Comparison of ENCODE assay signal across 19 cellular contexts in genomic region chr7:100064162-100064561, GRCh38. TPM values are rescaled to one million over a fixed set of nuclear protein-coding genes. Genes with fewer than 3 reads are reported as not detected.
DNase-seq lines count a peak whose midpoint lies in the region; ATAC-seq, FAIRE-seq and TF ChIP-seq lines count a peak whose summit lies in the region.
"Had no signal": no experiment of that assay in that cellular context is flagged by ENCODE, and none has a peak within 500 bp of the region (broad histone marks: within the 10 kb centered on the region; RNA-seq: fewer than 3 reads in every experiment).

No MANE protein-coding gene starts in this region.

- H3K9me3 ChIP-seq in HCT116 (ENCODE audit: control insufficient read depth in 1 of 2, insufficient read depth in 1 of 2, low read depth in 1 of 2, low read length in 2 of 2), result no peaks in the 10 kb centered on the region
- H3K9me3 ChIP-seq in PC-3 (ENCODE audit: low read length), result no peaks in the 10 kb centered on the region
- no peaks in the 10 kb centered on the region; the same call in 1 of the 2 replicates for H3K9me3 ChIP-seq in K562 (replicated peaks; ENCODE audit: control insufficient read depth, insufficient read depth, low read depth, low read length)
- H3K9me3 ChIP-seq: BE2C had no signal

- no peak overlapping the region for H2AFZ ChIP-seq in HCT116 (ENCODE audit: low read depth, low read length, poor library complexity, severe bottlenecking)
- no peak overlapping the region for H2AFZ ChIP-seq in PC-3 (ENCODE audit: low read length)
- no peak overlapping the region for H2AFZ ChIP-seq in K562 (ENCODE audit: low read depth, low read length)

- no peak overlapping the region for H3K4me3 ChIP-seq in HCT116 (replicated peaks in 1 of 2; ENCODE audit: low read depth in 1 of 2, low read length in 2 of 2)
- H3K4me3 ChIP-seq in PC-3 (ENCODE audit: low read length), result no peak overlapping the region
- no peak overlapping the region for H3K4me3 ChIP-seq in K562

- TF ChIP-seq EP300 in K562 (IDR thresholded peaks at IDR 0.05; ENCODE audit: low read length), result no peak

- no peak for FAIRE-seq in K562 (lab: Jason Lieb, UNC)
- FAIRE-seq: A204.1, D721Med, G401.6, GM12892, GM19239 had no signal

- TF ChIP-seq CTCF in HCT116 (IDR thresholded peaks at IDR 0.05 in 2 of 3, conservative IDR thresholded peaks at IDR 0.05 in 1 of 3; ENCODE audit: borderline replicate concordance in 1 of 3, insufficient read depth in 1 of 3, low read depth in 2 of 3, low read length in 2 of 3) (no peak), PC-3 (conservative IDR thresholded peaks at IDR 0.05; ENCODE audit: low read depth, low read length) (no peak), K562 (IDR thresholded peaks at IDR 0.05 in 2 of 3, conservative IDR thresholded peaks at IDR 0.05 in 1 of 3; ENCODE audit: insufficient read depth in 2 of 3, low read depth in 1 of 3, low read length in 3 of 3) (no peak), nephron progenitor cell (IDR thresholded peaks at IDR 0.05) (no peak)

- H3K4me2 ChIP-seq in HCT116 (ENCODE audit: low read length) (no peak overlapping the region), PC-3 (ENCODE audit: low read length) (no peak overlapping the region), K562 (ENCODE audit: insufficient read depth, low read length) (no peak overlapping the region)

- no peaks in the 10 kb centered on the region for H3F3A ChIP-seq in PC-3 (ENCODE audit: low read length, unreplicated experiment)

- no peaks in the 10 kb centered on the region for H4K20me1 ChIP-seq in HCT116 (ENCODE audit: insufficient read depth)
- H4K20me1 ChIP-seq in PC-3 (ENCODE audit: low read length), result no peaks in the 10 kb centered on the region
- no peaks in the 10 kb centered on the region for H4K20me1 ChIP-seq in K562 (replicated peaks; ENCODE audit: control insufficient read depth, insufficient read depth, low read length)

- no peak overlapping the region for H3K4me3 Mint-ChIP-seq in nephron progenitor cell
- no peak overlapping the region for H3K4me3 Mint-ChIP-seq in stimulated activated effector memory CD8-positive, alpha-beta T cell treated with anti-CD3 and anti-CD28 coated beads, Interleukin-12 subunit alpha, Interleukin-12 subunit beta, amount 100 ng/mL, for 72 hours
- H3K4me3 Mint-ChIP-seq: CD4-positive, alpha-beta memory T cell had no signal

- H3K4me1 ChIP-seq in HCT116 (ENCODE audit: control insufficient read depth in 1 of 2, insufficient read depth in 2 of 2, low read length in 2 of 2) (no peaks in the 10 kb centered on the region), PC-3 (ENCODE audit: insufficient read depth, low read length) (no peaks in the 10 kb centered on the region), K562 (replicated peaks in 1 of 2; ENCODE audit: control insufficient read depth in 2 of 2, insufficient read depth in 2 of 2, low read length in 2 of 2) (peaks cover 5 to 19% of the 10 kb centered on the region in 2 experiments; a peak in 3 of 5 replicates)

- no peaks in the 10 kb centered on the region for H3K9me1 ChIP-seq in K562 (ENCODE audit: control insufficient read depth, insufficient read depth, low read length)

- no peaks in the 10 kb centered on the region for H3K4me1 Mint-ChIP-seq in nephron progenitor cell
- H3K4me1 Mint-ChIP-seq in stimulated activated effector memory CD8-positive, alpha-beta T cell treated with anti-CD3 and anti-CD28 coated beads, Interleukin-12 subunit alpha, Interleukin-12 subunit beta, amount 100 ng/mL, for 72 hours, result no peaks in the 10 kb centered on the region

- TF ChIP-seq POLR2A in HCT116 (IDR thresholded peaks at IDR 0.05; ENCODE audit: borderline replicate concordance, extremely low read depth, insufficient read depth, insufficient read length) (no peak), K562 (conservative IDR thresholded peaks at IDR 0.05) (no peak)

- H3K36me3 Mint-ChIP-seq in nephron progenitor cell (ENCODE audit: low read depth), result peaks cover 87% of the 10 kb centered on the region
- peaks cover 52% of the 10 kb centered on the region for H3K36me3 Mint-ChIP-seq in stimulated activated effector memory CD8-positive, alpha-beta T cell treated with anti-CD3 and anti-CD28 coated beads, Interleukin-12 subunit alpha, Interleukin-12 subunit beta, amount 100 ng/mL, for 72 hours

- peaks cover 5% of the 10 kb centered on the region in 2 experiments; a peak in 3 of 4 replicates for H3K36me3 ChIP-seq in HCT116 (ENCODE audit: control insufficient read depth in 1 of 2, insufficient read depth in 2 of 2, low read length in 2 of 2)
- no peaks in the 10 kb centered on the region for H3K36me3 ChIP-seq in PC-3 (ENCODE audit: low read depth, low read length)
- peaks cover 42% of the 10 kb centered on the region for H3K36me3 ChIP-seq in K562 (ENCODE audit: control insufficient read depth, insufficient read depth, low read length)

- TF ChIP-seq RAD21 in HCT116 (IDR thresholded peaks at IDR 0.05; ENCODE audit: low read depth), result no peak
- TF ChIP-seq RAD21 in K562 (CRISPR knock-in tag; conservative IDR thresholded peaks at IDR 0.05 in 1 of 2, IDR thresholded peaks at IDR 0.05 in 1 of 2), result no peak

- RAD21 ChIA-PET in HCT116 (lab: Charles Lee; ENCODE audit: low non-redundant PET in 1 of 2, low total read pairs in 2 of 2, uncharacterized antibody in 2 of 2, unreplicated experiment in 2 of 2), result no interaction called here

- 41% methylated on average over 9 of the region's 9 CpGs for WGBS in K562 (ENCODE audit: insufficient coverage, low coverage, missing lambda C conversion rate)

- BruUV-seq in HCT116 (replicated peaks; lab: Mats Ljungman, UMichigan), result TSS peak; percentile 34
- BruUV-seq in PC-3 (replicated peaks; lab: Mats Ljungman, UMichigan), result TSS peak; percentile 20
- TSS peak; percentile 50 for BruUV-seq in K562 (replicated peaks; lab: Mats Ljungman, UMichigan)

- in situ Hi-C loops in K562 (cut with MboI), result no loop called here

- no peak overlapping the region for H3K27ac ChIP-seq in HCT116 (ENCODE audit: low read depth, low read length)
- H3K27ac ChIP-seq in PC-3 (ENCODE audit: low read length), result no peak overlapping the region
- no peak overlapping the region for H3K27ac ChIP-seq in K562 (ENCODE audit: extremely low read depth, low read depth, low read length)
- H3K27ac ChIP-seq: C4-2B had no signal

- DNase-seq in HCT116 (ENCODE audit: low read depth, low spot score) (no peak), PC-3 (no peak), K562 (ENCODE audit: extremely low read depth in 1 of 4, low spot score in 3 of 4) (peak in 2 of 4 experiments; percentile 25 to 42), nephron progenitor cell (no peak), NCI-H1105 (lab: John Stamatoyannopoulos, UW) (no peak)
- no peak for DNase-seq in stimulated activated effector memory CD8-positive, alpha-beta T cell treated with anti-CD3 and anti-CD28 coated beads, Interleukin-12 subunit alpha, Interleukin-12 subunit beta, amount 100 ng/mL, for 72 hours (ENCODE audit: low spot score in 2 of 2)
- DNase-seq: BE2C; CD4-positive, alpha-beta memory T cell; DMS153; DMS79 treated with DMSO at 0.1 percent for 48 hours; EL; HCEC 1CT had no signal

- intact Hi-C loops in HCT116 (cut with micrococcal nuclease), result no loop called here
- intact Hi-C loops in PC-3 (cut with micrococcal nuclease), result no loop called here
- intact Hi-C loops in K562 (cut with micrococcal nuclease), result no loop called here

- no peaks in the 10 kb centered on the region for H3K79me2 ChIP-seq in HCT116 (ENCODE audit: insufficient read depth, low read length)
- no peaks in the 10 kb centered on the region for H3K79me2 ChIP-seq in PC-3 (ENCODE audit: low read length)
- no peaks in the 10 kb centered on the region for H3K79me2 ChIP-seq in K562 (ENCODE audit: control insufficient read depth, insufficient read depth, low read length)

- peaks cover 47% of the 10 kb centered on the region for H3K9me3 Mint-ChIP-seq in nephron progenitor cell
- H3K9me3 Mint-ChIP-seq in stimulated activated effector memory CD8-positive, alpha-beta T cell treated with anti-CD3 and anti-CD28 coated beads, Interleukin-12 subunit alpha, Interleukin-12 subunit beta, amount 100 ng/mL, for 72 hours, result no peaks in the 10 kb centered on the region

- POLR2A ChIA-PET in HCT116 (lab: Charles Lee), result no interaction called here
- POLR2A ChIA-PET in PC-3 (lab: Charles Lee; ENCODE audit: unreplicated experiment), result no interaction called here
- POLR2A ChIA-PET in K562 (lab: Yijun Ruan, JAX), result interaction anchor here (0.6 to 4.6 kb wide), 9 partner anchors 9 to 146 kb away, joined by 3 to 32 read pairs (median 4); partner anchors contain the start of genes MCM7 and ZSCAN21

- no peaks in the 10 kb centered on the region for H3K27me3 Mint-ChIP-seq in nephron progenitor cell (ENCODE audit: low read depth, poor library complexity)
- H3K27me3 Mint-ChIP-seq: CD4-positive, alpha-beta memory T cell had no signal

- H3K9ac ChIP-seq in HCT116 (ENCODE audit: low read length) (no peak overlapping the region), PC-3 (ENCODE audit: low read length) (no peak overlapping the region), K562 (ENCODE audit: insufficient read depth in 1 of 2, low read depth in 2 of 2, low read length in 2 of 2) (peak overlapping the region in 1 of 2 experiments; percentile 29; a peak in 1 of 4 replicates)

- ATAC-seq in HCT116 (no peak), PC-3 (no peak), K562 (peak; percentile 11; the same call in 2 of the 3 replicates), HG02840 (IDR thresholded peaks at IDR 0.05; ENCODE audit: low FRiP score, unreplicated experiment) (no peak)
- no peak for ATAC-seq in stimulated activated effector memory CD8-positive, alpha-beta T cell treated with anti-CD3 and anti-CD28 coated beads, Interleukin-12 subunit alpha, Interleukin-12 subunit beta, amount 100 ng/mL, for 72 hours

- H3K9me2 ChIP-seq in HCT116 (ENCODE audit: insufficient read depth) (no peaks in the 10 kb centered on the region), PC-3 (replicated peaks; ENCODE audit: low read length) (no peaks in the 10 kb centered on the region)

- H3K27me3 ChIP-seq in HCT116 (ENCODE audit: insufficient read depth, low read length) (no peaks in the 10 kb centered on the region), PC-3 (ENCODE audit: low read length) (no peaks in the 10 kb centered on the region), K562 (ENCODE audit: control insufficient read depth in 2 of 2, insufficient read depth in 2 of 2, low read length in 2 of 2) (no peaks in the 10 kb centered on the region)
- H3K27me3 ChIP-seq: BE2C had no signal

- CTCF ChIA-PET in HCT116 (lab: Charles Lee) (interaction anchor here (1.3 kb wide), 1 partner anchor 70 kb away, joined by 4 read pairs; no protein-coding TSS in a partner anchor), PC-3 (lab: Charles Lee) (interaction anchor here (0.7 kb wide), 1 partner anchor 62 kb away, joined by 4 read pairs; no protein-coding TSS in a partner anchor), K562 (lab: Yijun Ruan, JAX; ENCODE audit: low intra/inter-chr PET ratio) (no interaction called here)

- peak overlapping the region; percentile 46 for H3K27ac Mint-ChIP-seq in nephron progenitor cell
- no peak overlapping the region for H3K27ac Mint-ChIP-seq in stimulated activated effector memory CD8-positive, alpha-beta T cell treated with anti-CD3 and anti-CD28 coated beads, Interleukin-12 subunit alpha, Interleukin-12 subunit beta, amount 100 ng/mL, for 72 hours

RNA-seq across cellular contexts. Expression of gene ZSCAN21, which starts 14.6 kb away (rescaled TPM):
- total RNA-seq in HCT116 (2021; ENCODE audit: unreplicated experiment) (10.3 TPM), PC-3 (2014; rRNA removed) (4.7 and 7.3 TPM in 2 replicates), K562 (2014; rRNA removed) (13.8 and 14.0 TPM in 2 replicates), K562 (2014; rRNA removed; fragmentation: Illumina TruSeq; extraction: Trizol) (13.2 and 14.1 TPM in 2 replicates), K562 (2015; rRNA removed; fragmentation: Illumina TruSeq; extraction: Trizol) (11.6 and 12.2 TPM in 2 replicates), K562 (2021) (12.7 and 13.8 TPM in 2 replicates)
- polyA plus RNA-seq in HCT116 (2012), result 6.4 and 8.6 TPM in 2 replicates
- 19.2 and 21.8 TPM in 2 replicates for total RNA-seq in K562 (2011; cell fraction: chromatin; rRNA removed; ENCODE audit: low replicate concordance)
- 12.0 and 13.5 TPM in 2 replicates for total RNA-seq in K562 (2011; cell fraction: nucleolus; rRNA removed)
- total RNA-seq in K562 (2011; cell fraction: nucleoplasm; rRNA removed), result 9.1 and 13.6 TPM in 2 replicates
- polyA plus RNA-seq in K562 (2011; rRNA removed) (9.5 and 13.4 TPM in 2 replicates), K562 (2014; fragmentation: Illumina TruSeq; extraction: Trizol) (13.5 and 15.5 TPM in 2 replicates), K562 (2014; fragmentation: Nextera tagmentation; extraction: Ambion mirVana) (1 to 10 TPM; 5.9 to 6.9 TPM), K562 (2014; rRNA removed) (11.6 and 11.8 TPM in 2 replicates)
- polyA plus RNA-seq in K562 (2011; cell fraction: cytosol; rRNA removed), result 6.7 and 9.5 TPM in 2 replicates
- polyA plus RNA-seq in K562 (2011; cell fraction: nucleus; rRNA removed), result 7.4 and 7.8 TPM in 2 replicates
- polyA plus RNA-seq in K562 (2012), result 7.7 and 8.5 TPM in 2 replicates
- 8.2 and 9.7 TPM in 2 replicates for polyA minus RNA-seq in K562 (2011; rRNA and poly(A)+ RNA removed)
- 3.5 and 5.0 TPM in 2 replicates for polyA minus RNA-seq in K562 (2011; cell fraction: cytosol; rRNA and poly(A)+ RNA removed)
- 2.6 and 3.2 TPM in 2 replicates for polyA minus RNA-seq in K562 (2011; cell fraction: nucleus; rRNA and poly(A)+ RNA removed)

RNA-seq across cellular contexts. Expression of gene ZNF3, which starts 17.4 kb away (rescaled TPM):
- 28.2 TPM for total RNA-seq in HCT116 (2021; ENCODE audit: unreplicated experiment)
- polyA plus RNA-seq in HCT116 (2012), result 14.5 and 16.0 TPM in 2 replicates
- total RNA-seq in PC-3 (2014; rRNA removed), result 16.5 and 18.0 TPM in 2 replicates
- 153 and 214 TPM in 2 replicates for total RNA-seq in K562 (2011; cell fraction: chromatin; rRNA removed; ENCODE audit: low replicate concordance)
- total RNA-seq in K562 (2011; cell fraction: nucleolus; rRNA removed), result 103 and 125 TPM in 2 replicates
- total RNA-seq in K562 (2011; cell fraction: nucleoplasm; rRNA removed), result 119 and 140 TPM in 2 replicates
- 33.6 and 35.6 TPM in 2 replicates for total RNA-seq in K562 (2014; rRNA removed)
- 55.6 and 64.4 TPM in 2 replicates for total RNA-seq in K562 (2014; rRNA removed; fragmentation: Illumina TruSeq; extraction: Trizol)
- 61.6 and 64.9 TPM in 2 replicates for total RNA-seq in K562 (2015; rRNA removed; fragmentation: Illumina TruSeq; extraction: Trizol)
- total RNA-seq in K562 (2021), result 46.7 and 48.5 TPM in 2 replicates
- 44.8 and 52.3 TPM in 2 replicates for polyA plus RNA-seq in K562 (2011; rRNA removed)
- 20.8 and 27.2 TPM in 2 replicates for polyA plus RNA-seq in K562 (2011; cell fraction: cytosol; rRNA removed)
- 85.4 and 103 TPM in 2 replicates for polyA plus RNA-seq in K562 (2011; cell fraction: nucleus; rRNA removed)
- 30.1 and 31.6 TPM in 2 replicates for polyA plus RNA-seq in K562 (2012)
- 58.4 and 58.7 TPM in 2 replicates for polyA plus RNA-seq in K562 (2014; fragmentation: Illumina TruSeq; extraction: Trizol)
- 10 to 100 TPM; 30.0 to 51.5 TPM for polyA plus RNA-seq in K562 (2014; fragmentation: Nextera tagmentation; extraction: Ambion mirVana)
- polyA plus RNA-seq in K562 (2014; rRNA removed), result 39.6 and 45.8 TPM in 2 replicates
- polyA minus RNA-seq in K562 (2011; rRNA and poly(A)+ RNA removed), result 55.6 and 57.4 TPM in 2 replicates
- polyA minus RNA-seq in K562 (2011; cell fraction: cytosol; rRNA and poly(A)+ RNA removed), result 10.5 and 15.3 TPM in 2 replicates
- 33.7 and 50.5 TPM in 2 replicates for polyA minus RNA-seq in K562 (2011; cell fraction: nucleus; rRNA and poly(A)+ RNA removed)

RNA-seq across cellular contexts. Expression of gene COPS6, which starts 24.6 kb away (rescaled TPM):
- total RNA-seq in HCT116 (2021; ENCODE audit: unreplicated experiment), result 126 TPM
- polyA plus RNA-seq in HCT116 (2012), result 136 and 154 TPM in 2 replicates
- total RNA-seq in PC-3 (2014; rRNA removed), result 95.7 and 110 TPM in 2 replicates
- 151 and 243 TPM in 2 replicates for total RNA-seq in K562 (2011; cell fraction: chromatin; rRNA removed; ENCODE audit: low replicate concordance)
- total RNA-seq in K562 (2011; cell fraction: nucleolus; rRNA removed), result 132 and 134 TPM in 2 replicates
- 123 and 134 TPM in 2 replicates for total RNA-seq in K562 (2011; cell fraction: nucleoplasm; rRNA removed)
- total RNA-seq in K562 (2014; rRNA removed), result 102 and 119 TPM in 2 replicates
- 56.4 and 64.2 TPM in 2 replicates for total RNA-seq in K562 (2014; rRNA removed; fragmentation: Illumina TruSeq; extraction: Trizol)
- 60.1 and 63.0 TPM in 2 replicates for total RNA-seq in K562 (2015; rRNA removed; fragmentation: Illumina TruSeq; extraction: Trizol)
- total RNA-seq in K562 (2021), result 168 TPM in 2 replicates
- polyA plus RNA-seq in K562 (2011; rRNA removed), result 142 and 202 TPM in 2 replicates
- 161 and 249 TPM in 2 replicates for polyA plus RNA-seq in K562 (2011; cell fraction: cytosol; rRNA removed)
- 125 and 159 TPM in 2 replicates for polyA plus RNA-seq in K562 (2011; cell fraction: nucleus; rRNA removed)
- 160 and 243 TPM in 2 replicates for polyA plus RNA-seq in K562 (2012)
- polyA plus RNA-seq in K562 (2014; fragmentation: Illumina TruSeq; extraction: Trizol), result 176 and 194 TPM in 2 replicates
- polyA plus RNA-seq in K562 (2014; fragmentation: Nextera tagmentation; extraction: Ambion mirVana), result 100 to 1,000 TPM; 160 to 331 TPM
- 212 and 232 TPM in 2 replicates for polyA plus RNA-seq in K562 (2014; rRNA removed)
- 82.3 and 172 TPM in 2 replicates for polyA minus RNA-seq in K562 (2011; rRNA and poly(A)+ RNA removed)
- polyA minus RNA-seq in K562 (2011; cell fraction: cytosol; rRNA and poly(A)+ RNA removed), result 57.4 and 102 TPM in 2 replicates
- polyA minus RNA-seq in K562 (2011; cell fraction: nucleus; rRNA and poly(A)+ RNA removed), result 37.4 and 39.0 TPM in 2 replicates

RNA-seq across cellular contexts. Expression of gene MCM7, which starts 37.0 kb away (rescaled TPM):
- total RNA-seq in HCT116 (2021; ENCODE audit: unreplicated experiment), result 387 TPM
- 273 and 296 TPM in 2 replicates for polyA plus RNA-seq in HCT116 (2012)
- 208 and 226 TPM in 2 replicates for total RNA-seq in PC-3 (2014; rRNA removed)
- total RNA-seq in K562 (2011; cell fraction: chromatin; rRNA removed; ENCODE audit: low replicate concordance), result 414 and 758 TPM in 2 replicates
- total RNA-seq in K562 (2011; cell fraction: nucleolus; rRNA removed), result 463 and 497 TPM in 2 replicates
- 263 and 349 TPM in 2 replicates for total RNA-seq in K562 (2011; cell fraction: nucleoplasm; rRNA removed)
- total RNA-seq in K562 (2014; rRNA removed), result 560 and 610 TPM in 2 replicates
- total RNA-seq in K562 (2014; rRNA removed; fragmentation: Illumina TruSeq; extraction: Trizol), result 303 and 336 TPM in 2 replicates
- total RNA-seq in K562 (2015; rRNA removed; fragmentation: Illumina TruSeq; extraction: Trizol), result 408 and 410 TPM in 2 replicates
- total RNA-seq in K562 (2021), result 588 and 616 TPM in 2 replicates
- polyA plus RNA-seq in K562 (2011; rRNA removed), result 304 and 329 TPM in 2 replicates
- 333 and 730 TPM in 2 replicates for polyA plus RNA-seq in K562 (2011; cell fraction: cytosol; rRNA removed)
- 657 and 888 TPM in 2 replicates for polyA plus RNA-seq in K562 (2011; cell fraction: nucleus; rRNA removed)
- 488 and 498 TPM in 2 replicates for polyA plus RNA-seq in K562 (2012)
- 437 and 491 TPM in 2 replicates for polyA plus RNA-seq in K562 (2014; fragmentation: Illumina TruSeq; extraction: Trizol)
- polyA plus RNA-seq in K562 (2014; fragmentation: Nextera tagmentation; extraction: Ambion mirVana), result 100 to 1,000 TPM; 407 to 856 TPM
- polyA plus RNA-seq in K562 (2014; rRNA removed), result 488 and 513 TPM in 2 replicates
- polyA minus RNA-seq in K562 (2011; rRNA and poly(A)+ RNA removed), result 295 and 393 TPM in 2 replicates
- polyA minus RNA-seq in K562 (2011; cell fraction: cytosol; rRNA and poly(A)+ RNA removed), result 320 and 399 TPM in 2 replicates
- 299 and 305 TPM in 2 replicates for polyA minus RNA-seq in K562 (2011; cell fraction: nucleus; rRNA and poly(A)+ RNA removed)

RNA-seq across cellular contexts. Expression of gene AP4M1, which starts 37.3 kb away (rescaled TPM):
- total RNA-seq in HCT116 (2021; ENCODE audit: unreplicated experiment) (20.0 TPM), PC-3 (2014; rRNA removed) (17.9 and 23.9 TPM in 2 replicates), K562 (2014; rRNA removed) (17.4 and 30.9 TPM in 2 replicates), K562 (2014; rRNA removed; fragmentation: Illumina TruSeq; extraction: Trizol) (11.0 and 12.2 TPM in 2 replicates), K562 (2015; rRNA removed; fragmentation: Illumina TruSeq; extraction: Trizol) (11.9 and 13.5 TPM in 2 replicates), K562 (2021) (21.8 and 25.2 TPM in 2 replicates)
- 11.9 and 13.8 TPM in 2 replicates for polyA plus RNA-seq in HCT116 (2012)
- total RNA-seq in K562 (2011; cell fraction: chromatin; rRNA removed; ENCODE audit: low replicate concordance), result 35.5 and 59.8 TPM in 2 replicates
- total RNA-seq in K562 (2011; cell fraction: nucleolus; rRNA removed), result 50.4 and 51.6 TPM in 2 replicates
- 26.7 and 40.9 TPM in 2 replicates for total RNA-seq in K562 (2011; cell fraction: nucleoplasm; rRNA removed)
- polyA plus RNA-seq in K562 (2011; rRNA removed) (12.7 and 14.1 TPM in 2 replicates), K562 (2014; fragmentation: Illumina TruSeq; extraction: Trizol) (16.4 and 18.0 TPM in 2 replicates), K562 (2014; fragmentation: Nextera tagmentation; extraction: Ambion mirVana) (1 to 10 TPM; 1.3 to 3.6 TPM), K562 (2014; rRNA removed) (15.6 and 19.6 TPM in 2 replicates)
- 14.1 and 21.2 TPM in 2 replicates for polyA plus RNA-seq in K562 (2011; cell fraction: cytosol; rRNA removed)
- polyA plus RNA-seq in K562 (2011; cell fraction: nucleus; rRNA removed), result 41.5 and 49.3 TPM in 2 replicates
- 15.8 and 27.8 TPM in 2 replicates for polyA plus RNA-seq in K562 (2012)
- 10.9 and 15.8 TPM in 2 replicates for polyA minus RNA-seq in K562 (2011; rRNA and poly(A)+ RNA removed)
- 9.1 and 11.9 TPM in 2 replicates for polyA minus RNA-seq in K562 (2011; cell fraction: cytosol; rRNA and poly(A)+ RNA removed)
- polyA minus RNA-seq in K562 (2011; cell fraction: nucleus; rRNA and poly(A)+ RNA removed), result 12.1 and 17.2 TPM in 2 replicates
